1 cellular context compared by ENCODE assay signal in the genomic region with DNA sequence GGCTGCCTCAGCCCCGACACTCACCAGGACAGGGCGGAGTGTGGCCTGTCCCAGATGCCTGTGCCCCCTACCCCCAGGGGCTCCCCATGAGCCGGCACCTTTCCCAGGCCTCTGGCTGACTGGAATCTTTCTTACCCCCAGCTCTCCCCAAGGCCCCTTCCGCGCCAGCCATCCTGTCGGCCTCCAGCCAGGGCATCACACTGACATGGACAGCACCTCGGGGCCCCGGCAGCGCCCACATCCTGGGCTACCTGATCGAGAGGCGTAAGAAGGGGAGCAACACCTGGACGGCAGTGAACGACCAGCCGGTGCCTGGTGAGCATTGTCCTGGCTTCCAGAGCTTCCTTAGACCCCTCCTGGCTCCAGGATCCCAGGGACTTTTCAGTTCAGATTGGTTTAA.
TF ChIP-seq lines count a peak whose summit lies in the region.

No MANE protein-coding gene starts in this region.

TF ChIP-seq in HepG2, 621 proteins besides CTCF, POLR2A, EP300 and RAD21:
- TF ChIP-seq PAX8 (CRISPR knock-in tag; IDR thresholded peaks at IDR 0.05; ENCODE audit: borderline replicate concordance): no peak
- no peak for TF ChIP-seq MIER3 (CRISPR knock-in tag; IDR thresholded peaks at IDR 0.05; ENCODE audit: borderline replicate concordance)
- no peak for TF ChIP-seq ZNF761 (CRISPR knock-in tag; conservative IDR thresholded peaks at IDR 0.05)
